In genomic region chr2:218228366-218229092, GRCh38 we compare ENCODE assay signal across 10 cellular contexts. TPM values are rescaled to one million over a fixed set of nuclear protein-coding genes. Genes with fewer than 3 reads are reported as not detected.
A peak's percentile ranks its signal among the peaks of the same experiment; 100 is the strongest.
DNase-seq lines count a peak whose midpoint lies in the region; ATAC-seq and TF ChIP-seq lines count a peak whose summit lies in the region.
"Had no signal": no experiment of that assay in that cellular context is flagged by ENCODE, and none has a peak within 500 bp of the region (broad histone marks: within the 10 kb centered on the region; RNA-seq: fewer than 3 reads in every experiment).

No MANE protein-coding gene starts in this region.

- POLR2A ChIA-PET in HEK293 (lab: Yijun Ruan, JAX): no interaction called here

- intact Hi-C loops in sciatic nerve (cut with DNase I): no loop called here

- no peaks in the 10 kb centered on the region for H3K9me3 Mint-ChIP-seq in memory B cell

- H3K27me3 ChIP-seq in adipocyte (replicated peaks; ENCODE audit: control insufficient read depth, insufficient read depth, low read length): no peaks in the 10 kb centered on the region

- peaks cover 8% of the 10 kb centered on the region for H3K4me1 ChIP-seq in HEK293 (ENCODE audit: control insufficient read depth, insufficient read depth, low read length)
- peaks cover 36% of the 10 kb centered on the region for H3K4me1 ChIP-seq in adipocyte (ENCODE audit: control insufficient read depth, insufficient read depth, low read length)

- H3K4me3 Mint-ChIP-seq in memory B cell: peak overlapping the region; percentile 27

- no peak for TF ChIP-seq CTCF in HEK293 (tag by site-specific recombination; IDR thresholded peaks at IDR 0.05)

- ATAC-seq in memory B cell (ENCODE audit: low read depth): no peak
- no peak for ATAC-seq in HG02588 (IDR thresholded peaks at IDR 0.05; ENCODE audit: unreplicated experiment)
- no peak for ATAC-seq in sciatic nerve

- no peaks in the 10 kb centered on the region for H3K27me3 Mint-ChIP-seq in memory B cell

- H3K9me3 ChIP-seq in HEK293 (ENCODE audit: control insufficient read depth, insufficient read depth, low read depth, low read length) (no peaks in the 10 kb centered on the region), adipocyte (ENCODE audit: control insufficient read depth, low read length) (no peaks in the 10 kb centered on the region)

- peak; percentile 38 for DNase-seq in A172 (ENCODE audit: low spot score)
- DNase-seq in adipocyte (ENCODE audit: low read depth): peak; percentile 11
- DNase-seq in memory B cell (ENCODE audit: low spot score in 2 of 2): no peak
- no peak for DNase-seq in KBM-7
- no peak for DNase-seq in Ammon's horn (ENCODE audit: low spot score)
- no peak for DNase-seq in sciatic nerve (ENCODE audit: low spot score)
- DNase-seq: activated effector memory CD4-positive, alpha-beta T cell treated with Interleukin-2 at 50 U/mL for 16 hours; H7 had no signal

- CTCF ChIA-PET in HEK293 (lab: Yijun Ruan, JAX): no interaction called here

- peak overlapping the region; percentile 68 for H3K27ac Mint-ChIP-seq in memory B cell

- peaks cover 45% of the 10 kb centered on the region for H3K4me1 Mint-ChIP-seq in memory B cell

- no peak overlapping the region for H3K27ac ChIP-seq in HEK293 (ENCODE audit: extremely low read depth, low read depth, low read length)

- in situ Hi-C loops in KBM-7 (cut with MboI; ENCODE audit: low pct_unique_long_range_greater_than_20kb, low sequenced_read_pairs): no loop called here

- H3K36me3 ChIP-seq in HEK293 (ENCODE audit: control insufficient read depth in 2 of 2, insufficient read depth in 1 of 2, low read length in 2 of 2): peaks cover 41 to 87% of the 10 kb centered on the region in 2 experiments
- peaks cover 89% of the 10 kb centered on the region for H3K36me3 ChIP-seq in adipocyte (ENCODE audit: control insufficient read depth, insufficient read depth, low read length, severe bottlenecking)

- H3K36me3 Mint-ChIP-seq in memory B cell: peaks cover 41% of the 10 kb centered on the region

- H3K4me3 ChIP-seq in HEK293 (ENCODE audit: low read depth, low read length) (no peak overlapping the region), adipocyte (ENCODE audit: low read length) (no peak overlapping the region)

- peak overlapping the region; percentile 41 for H3K9ac ChIP-seq in adipocyte (ENCODE audit: low read length)

TF ChIP-seq in HEK293, 187 proteins besides CTCF, POLR2A, EP300 and RAD21:
- TF ChIP-seq ZNF707 (tag by site-specific recombination; IDR thresholded peaks at IDR 0.05) (no peak), ZNF629 (tag by site-specific recombination; IDR thresholded peaks at IDR 0.05) (peak; percentile 55; the same call in 1 of the 2 replicates)

RNA-seq across cellular contexts. Expression of gene ARPC2, which starts 11.5 kb away (rescaled TPM):
- 489 and 514 TPM in 2 replicates for total RNA-seq in A172 (2014; rRNA removed; shearing (Covaris generic))
- 243 TPM for total RNA-seq in sciatic nerve

RNA-seq across cellular contexts. Expression of gene GPBAR1, which starts 32.3 kb away (rescaled TPM):
- not detected in 2 replicates for total RNA-seq in A172 (2014; rRNA removed; shearing (Covaris generic))
- total RNA-seq in sciatic nerve: 0.94 TPM
- total RNA-seq: H7 had no signal

RNA-seq across cellular contexts. Expression of gene AAMP, which starts 41.4 kb away (rescaled TPM):
- 217 and 254 TPM in 2 replicates for total RNA-seq in A172 (2014; rRNA removed; shearing (Covaris generic))
- total RNA-seq in sciatic nerve: 59.9 TPM

RNA-seq across cellular contexts. Expression of gene PNKD, which starts 41.8 kb away (rescaled TPM):
- 68.9 and 78.6 TPM in 2 replicates for total RNA-seq in A172 (2014; rRNA removed; shearing (Covaris generic))
- total RNA-seq in sciatic nerve: 56.3 TPM

Comparison
In these comparisons a context has a peak if more than half of its experiments do, and no peak if none do; other contexts are left out.
1. DNase-seq: peak in A172 (single experiment) and adipocyte (single experiment); none in memory B cell (0 of 2), KBM-7 (single experiment), Ammon's horn (single experiment) and sciatic nerve (single experiment).